In genomic region chr2:236340251-236340650, GRCh38 we compare ENCODE assay signal across 6 cellular contexts.
"Had no signal": no experiment of that assay in that cellular context is flagged by ENCODE, and none has a peak within 500 bp of the region (broad histone marks: within the 10 kb centered on the region; RNA-seq: fewer than 3 reads in every experiment).

No MANE protein-coding gene starts in this region.

- H3K4me3 ChIP-seq: GM23248 had no signal

- H3K9ac ChIP-seq: GM23248, KMS-11 had no signal

- DNase-seq: GM23248, GOT3, HCEC 1CT, KBM-7 had no signal

- H2AFZ ChIP-seq: GM23248 had no signal

- H3K4me2 ChIP-seq: KMS-11 had no signal

- H3K27ac ChIP-seq: GM23248, KMS-11 had no signal

- FAIRE-seq: H54 had no signal
